Comparison of ENCODE assay signal across 9 cellular contexts in the genomic region with DNA sequence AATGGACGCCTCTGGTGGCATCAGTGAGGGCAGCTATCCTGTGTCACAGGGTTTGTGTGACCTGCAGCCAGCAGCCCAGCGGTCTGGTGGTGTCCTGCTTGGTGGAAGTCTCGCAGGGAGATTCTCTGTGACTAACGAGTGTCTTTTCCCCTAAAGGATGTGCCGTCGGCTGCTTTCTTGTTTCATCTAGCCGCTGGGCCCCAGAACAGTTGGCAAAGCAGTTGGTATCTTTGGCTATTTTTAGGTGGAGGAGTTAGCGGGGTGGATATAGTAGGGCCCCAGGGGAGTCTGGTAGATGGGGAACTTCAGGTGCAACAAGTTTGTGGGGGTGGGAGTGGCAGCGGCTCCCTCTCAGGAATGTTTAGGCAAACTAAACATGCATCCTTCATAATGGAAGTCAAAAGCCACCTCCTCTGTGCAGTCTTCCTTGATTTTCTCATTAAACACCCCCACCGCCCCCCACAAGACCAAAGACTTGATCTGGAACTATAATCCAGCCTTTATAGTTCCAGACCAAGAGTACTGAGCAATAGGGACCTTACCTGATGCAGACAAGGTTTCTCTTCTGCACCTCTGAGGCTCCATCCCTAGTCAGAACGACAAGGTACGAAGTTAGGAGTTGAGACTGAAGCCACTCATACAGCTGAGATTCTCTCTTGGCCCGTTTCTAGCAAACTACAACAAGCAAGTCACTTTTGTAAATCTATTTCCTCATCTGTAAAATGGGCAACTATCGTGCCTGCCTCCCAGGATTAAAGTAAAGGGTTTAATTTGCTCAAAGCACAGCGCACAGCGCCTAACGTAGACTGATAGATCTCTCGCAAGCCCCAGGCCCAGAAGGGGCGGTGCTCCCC. TPM values are rescaled to one million over a fixed set of nuclear protein-coding genes. Genes with fewer than 3 reads are reported as not detected.
A peak's percentile ranks its signal among the peaks of the same experiment; 100 is the strongest.
DNase-seq lines count a peak whose midpoint lies in the region; ATAC-seq, FAIRE-seq and TF ChIP-seq lines count a peak whose summit lies in the region.
"Had no signal": no experiment of that assay in that cellular context is flagged by ENCODE, and none has a peak within 500 bp of the region (broad histone marks: within the 10 kb centered on the region; RNA-seq: fewer than 3 reads in every experiment).

No MANE protein-coding gene starts in this region.

- POLR2A ChIA-PET in GM12878 (lab: Charles Lee): interaction anchor here (1.2 to 2.7 kb wide), 6 partner anchors 14 to 151 kb away, joined by 3 to 13 read pairs (median 6); a partner anchor contains a TSS

- H3K4me2 ChIP-seq in GM12878 (ENCODE audit: control insufficient read depth, insufficient read depth): peak overlapping the region; percentile 77

- H3K36me3 ChIP-seq in right atrium auricular region (no peaks in the 10 kb centered on the region), GM12878 (ENCODE audit: control insufficient read depth in 2 of 2, insufficient read depth in 2 of 2, low read length in 1 of 2) (no peaks in the 10 kb centered on the region), mesodermal cell (ENCODE audit: control insufficient read depth, insufficient read depth, low read length) (no peaks in the 10 kb centered on the region), vagina (no peaks in the 10 kb centered on the region)

- TF ChIP-seq CTCF in right atrium auricular region (IDR thresholded peaks at IDR 0.05): no peak
- no peak for TF ChIP-seq CTCF in GM12878 (IDR thresholded peaks at IDR 0.05 in 2 of 3, conservative IDR thresholded peaks at IDR 0.05 in 1 of 3; ENCODE audit: control insufficient read depth in 2 of 3, extremely low read depth in 1 of 3, insufficient read depth in 1 of 3, low read depth in 3 of 3, low read length in 3 of 3)
- no peak for TF ChIP-seq CTCF in vagina (IDR thresholded peaks at IDR 0.05)

- H3K4me3 ChIP-seq in right atrium auricular region (peak overlapping the region; percentile 56 to 76), GM12878 (peak overlapping the region; percentile 81), mesodermal cell (ENCODE audit: extremely low read depth, insufficient read depth, low read length, poor library complexity, severe bottlenecking) (peak overlapping the region; percentile 59), vagina (peak overlapping the region; percentile 70 to 99)

- CTCF ChIA-PET in GM12878 (lab: Yijun Ruan, JAX): interaction anchor here (0.5 to 4.5 kb wide), 6 partner anchors 13 to 757 kb away, joined by 3 to 46 read pairs (median 8); a partner anchor contains a TSS

- BruUV-seq in GM12878 (replicated peaks; lab: Mats Ljungman, UMichigan): no TSS peak

- H3K27ac ChIP-seq in right atrium auricular region (peak overlapping the region; percentile 79 to 81), GM12878 (ENCODE audit: control insufficient read depth, insufficient read depth) (no peak overlapping the region), mesodermal cell (ENCODE audit: low read depth, low read length, severe bottlenecking) (no peak overlapping the region), vagina (peak overlapping the region; percentile 78)

- RAD21 ChIA-PET in GM12878 (lab: Charles Lee; ENCODE audit: unreplicated experiment): interaction anchor here (1.0 to 1.5 kb wide), 6 partner anchors 13 to 213 kb away, joined by 4 to 16 read pairs (median 6); a partner anchor contains a TSS

- no peak for TF ChIP-seq POLR2A in GM12878 (IDR thresholded peaks at IDR 0.05; ENCODE audit: low read depth, low read length)
- TF ChIP-seq POLR2A in vagina (IDR thresholded peaks at IDR 0.05): no peak

- H2AFZ ChIP-seq in GM12878 (ENCODE audit: control insufficient read depth, low read depth, low read length): peak overlapping the region; percentile 90

- no peaks in the 10 kb centered on the region for H4K20me1 ChIP-seq in GM12878 (ENCODE audit: control insufficient read depth, insufficient read depth)

- 42% methylated on average over 19 of the region's 19 CpGs for WGBS in GM12878 (ENCODE audit: insufficient coverage, insufficient replicate concordance, low lambda C conversion rate, missing lambda C conversion rate)
- WGBS in mesodermal cell (ENCODE audit: insufficient coverage in 2 of 2), 2 experiments: 64 to 69% methylated on average over 16 to 17 of the region's 19 CpGs

- no peaks in the 10 kb centered on the region for H3K9me3 ChIP-seq in right atrium auricular region
- no peaks in the 10 kb centered on the region; the same call in 1 of the 3 replicates for H3K9me3 ChIP-seq in GM12878 (replicated peaks; ENCODE audit: control insufficient read depth, insufficient read depth, low read length)
- peaks cover 11% of the 10 kb centered on the region for H3K9me3 ChIP-seq in mesodermal cell (ENCODE audit: control insufficient read depth, low read length)
- no peaks in the 10 kb centered on the region for H3K9me3 ChIP-seq in vagina

- H3K9ac ChIP-seq in GM12878 (ENCODE audit: control insufficient read depth, insufficient read depth, low read length): no peak overlapping the region; the same call in 1 of the 2 replicates

- H3K79me2 ChIP-seq in GM12878 (ENCODE audit: control insufficient read depth, insufficient read depth, low read length): no peaks in the 10 kb centered on the region

- intact Hi-C loops in cardiac septum (cut with DNase I): no loop called here
- intact Hi-C loops in GM12878 (cut with micrococcal nuclease; ENCODE audit: unreplicated experiment): no loop called here
- intact Hi-C loops in vagina (cut with DNase I): no loop called here

- TF ChIP-seq RAD21 in GM12878 (IDR thresholded peaks at IDR 0.05; ENCODE audit: insufficient read depth, low read depth, low read length): no peak

- H3K27me3 ChIP-seq in right atrium auricular region (no peaks in the 10 kb centered on the region), GM12878 (replicated peaks in 1 of 2; ENCODE audit: control insufficient read depth in 2 of 2, insufficient read depth in 2 of 2, low read length in 1 of 2) (no peaks in the 10 kb centered on the region), vagina (no peaks in the 10 kb centered on the region)

- SMC1A ChIA-PET in GM12878 (lab: Charles Lee; ENCODE audit: uncharacterized antibody, unreplicated experiment): interaction anchor here (0.9 kb wide), 1 partner anchor 27 kb away, joined by 5 read pairs; a partner anchor contains a TSS

- H3K4me1 ChIP-seq in right atrium auricular region: peaks cover 0 to 23% of the 10 kb centered on the region in 2 donors
- H3K4me1 ChIP-seq in GM12878 (ENCODE audit: control insufficient read depth, insufficient read depth, low read length): peaks cover 14% of the 10 kb centered on the region
- peaks cover 8% of the 10 kb centered on the region for H3K4me1 ChIP-seq in mesodermal cell (ENCODE audit: control insufficient read depth, insufficient read depth, low read length, poor library complexity, severe bottlenecking)
- peaks cover 27% of the 10 kb centered on the region for H3K4me1 ChIP-seq in vagina

- in situ Hi-C loops in GM12878 (cut with MboI): no loop called here

- DNase-seq in right atrium auricular region (ENCODE audit: low spot score): no peak
- no peak for DNase-seq in cardiac septum (ENCODE audit: low spot score)
- no peak for DNase-seq in GM12878 (ENCODE audit: low read depth, low spot score)
- DNase-seq in vagina (ENCODE audit: extremely low spot score in 2 of 2): peak in 1 of 2 donors; percentile 82
- no peak for DNase-seq in AG20443 (ENCODE audit: low spot score)
- no peak for DNase-seq in superior temporal gyrus (ENCODE audit: extremely low spot score)

- ATAC-seq in GM12878: peak; percentile 15
- no peak for ATAC-seq in GM21786 (IDR thresholded peaks at IDR 0.05; ENCODE audit: unreplicated experiment)

- no peak for TF ChIP-seq EP300 in GM12878 (IDR thresholded peaks at IDR 0.05; ENCODE audit: borderline replicate concordance in 1 of 2, control insufficient read depth in 1 of 2, low read depth in 2 of 2, low read length in 2 of 2)

- no peak for FAIRE-seq in GM12878 (lab: Jason Lieb, UNC)

RNA-seq across cellular contexts. Expression of a gene that starts 1.1 kb away (rescaled TPM):
- total RNA-seq in right atrium auricular region (10 to 100 TPM; 12.7 to 20.7 TPM), cardiac septum (7.7 TPM), GM12878 (2014; rRNA removed) (0.98 and 1.1 TPM in 2 replicates), GM12878 (2014; rRNA removed; fragmentation: Illumina TruSeq; extraction: Trizol) (0.54 and 0.97 TPM in 2 replicates), GM12878 (2021) (1.5 and 1.8 TPM in 2 replicates), vagina (21.6 TPM)
- 28.8 and 30.6 TPM in 2 replicates for total RNA-seq in GM12878 (2013; cell fraction: nucleolus; rRNA removed)
- 0.49 TPM for polyA plus RNA-seq in GM12878 (2011; ENCODE audit: low read depth)
- polyA plus RNA-seq in GM12878 (2011; rRNA removed) (0.66 and 1.0 TPM in 2 replicates), GM12878 (2014; fragmentation: Illumina TruSeq; extraction: Trizol) (0.21 and 0.29 TPM in 2 replicates), GM12878 (2014; fragmentation: Nextera tagmentation; extraction: Ambion mirVana) (under 1 TPM; 0.14 to 0.20 TPM), GM12878 (2014; rRNA removed) (0.86 and 1.1 TPM in 2 replicates), GM12878 (2016; fragmentation: Nextera tagmentation; extraction: Ambion mirVana) (under 1 TPM; 0.53 to 0.78 TPM)
- polyA plus RNA-seq in GM12878 (2011; cell fraction: cytosol; rRNA removed): 1.4 and 1.7 TPM in 2 replicates
- polyA plus RNA-seq in GM12878 (2011; cell fraction: nucleus; rRNA removed): 2.5 and 3.1 TPM in 2 replicates
- polyA plus RNA-seq in GM12878 (2012): 1.6 and 1.7 TPM in 2 replicates
- 1.8 and 3.2 TPM in 2 replicates for polyA minus RNA-seq in GM12878 (2011; rRNA and poly(A)+ RNA removed)
- polyA minus RNA-seq in GM12878 (2011; cell fraction: cytosol; rRNA and poly(A)+ RNA removed): 0.52 and 0.80 TPM in 2 replicates
- polyA minus RNA-seq in GM12878 (2011; cell fraction: nucleus; rRNA and poly(A)+ RNA removed): 3.7 and 4.9 TPM in 2 replicates
- 3.6 TPM for polyA plus RNA-seq in mesodermal cell (2013, experiment 1 of 2)
- 4.0 TPM for polyA plus RNA-seq in mesodermal cell (2013, experiment 2 of 2)

RNA-seq across cellular contexts. Expression of a gene that starts 14.6 kb away (rescaled TPM):
- 10 to 100 TPM in 1 of 2 donors, 1 to 10 TPM in 1; 8.2 to 11.1 TPM for total RNA-seq in right atrium auricular region
- total RNA-seq in cardiac septum: 13.2 TPM
- total RNA-seq in GM12878 (2013; cell fraction: nucleolus; rRNA removed): 39.3 and 49.1 TPM in 2 replicates
- total RNA-seq in GM12878 (2014; rRNA removed): 114 and 117 TPM in 2 replicates
- 44.6 and 47.9 TPM in 2 replicates for total RNA-seq in GM12878 (2014; rRNA removed; fragmentation: Illumina TruSeq; extraction: Trizol)
- 86.4 and 102 TPM in 2 replicates for total RNA-seq in GM12878 (2021)
- 14.1 TPM for polyA plus RNA-seq in GM12878 (2011; ENCODE audit: low read depth)
- 34.9 and 73.1 TPM in 2 replicates for polyA plus RNA-seq in GM12878 (2011; rRNA removed)
- polyA plus RNA-seq in GM12878 (2011; cell fraction: cytosol; rRNA removed): 68.1 and 103 TPM in 2 replicates
- 162 and 230 TPM in 2 replicates for polyA plus RNA-seq in GM12878 (2011; cell fraction: nucleus; rRNA removed)
- 37.5 and 47.0 TPM in 2 replicates for polyA plus RNA-seq in GM12878 (2012)
- 33.5 and 51.2 TPM in 2 replicates for polyA plus RNA-seq in GM12878 (2014; fragmentation: Illumina TruSeq; extraction: Trizol)
- polyA plus RNA-seq in GM12878 (2014; fragmentation: Nextera tagmentation; extraction: Ambion mirVana): 1 to 10 TPM; 6.0 to 6.3 TPM
- polyA plus RNA-seq in GM12878 (2014; rRNA removed): 79.7 and 83.1 TPM in 2 replicates
- polyA plus RNA-seq in GM12878 (2016; fragmentation: Nextera tagmentation; extraction: Ambion mirVana): 10 to 100 TPM; 85.6 to 95.7 TPM
- 107 and 194 TPM in 2 replicates for polyA minus RNA-seq in GM12878 (2011; rRNA and poly(A)+ RNA removed)
- 88.1 and 98.5 TPM in 2 replicates for polyA minus RNA-seq in GM12878 (2011; cell fraction: cytosol; rRNA and poly(A)+ RNA removed)
- polyA minus RNA-seq in GM12878 (2011; cell fraction: nucleus; rRNA and poly(A)+ RNA removed): 75.1 and 117 TPM in 2 replicates
- 30.5 TPM for polyA plus RNA-seq in mesodermal cell (2013, experiment 1 of 2)
- polyA plus RNA-seq in mesodermal cell (2013, experiment 2 of 2): 31.6 TPM
- total RNA-seq in vagina: 10.8 TPM

RNA-seq across cellular contexts. Expression of a gene that starts 26.9 kb away (rescaled TPM):
- total RNA-seq in right atrium auricular region: 10 to 100 TPM; 33.1 to 54.4 TPM
- total RNA-seq in cardiac septum: 40.3 TPM
- 7.5 and 9.0 TPM in 2 replicates for total RNA-seq in GM12878 (2013; cell fraction: nucleolus; rRNA removed)
- total RNA-seq in GM12878 (2014; rRNA removed): 109 and 114 TPM in 2 replicates
- 62.0 and 76.2 TPM in 2 replicates for total RNA-seq in GM12878 (2014; rRNA removed; fragmentation: Illumina TruSeq; extraction: Trizol)
- total RNA-seq in GM12878 (2021): 110 and 115 TPM in 2 replicates
- 76.1 TPM for polyA plus RNA-seq in GM12878 (2011; ENCODE audit: low read depth)
- polyA plus RNA-seq in GM12878 (2011; rRNA removed): 95.8 and 108 TPM in 2 replicates
- polyA plus RNA-seq in GM12878 (2011; cell fraction: cytosol; rRNA removed): 114 and 125 TPM in 2 replicates
- polyA plus RNA-seq in GM12878 (2011; cell fraction: nucleus; rRNA removed): 57.9 and 60.2 TPM in 2 replicates
- 79.6 and 82.2 TPM in 2 replicates for polyA plus RNA-seq in GM12878 (2012)
- 61.9 and 87.0 TPM in 2 replicates for polyA plus RNA-seq in GM12878 (2014; fragmentation: Illumina TruSeq; extraction: Trizol)
- 10 to 100 TPM; 43.5 to 80.9 TPM for polyA plus RNA-seq in GM12878 (2014; fragmentation: Nextera tagmentation; extraction: Ambion mirVana)
- 161 and 178 TPM in 2 replicates for polyA plus RNA-seq in GM12878 (2014; rRNA removed)
- polyA plus RNA-seq in GM12878 (2016; fragmentation: Nextera tagmentation; extraction: Ambion mirVana): 100 to 1,000 TPM; 242 to 248 TPM
- polyA minus RNA-seq in GM12878 (2011; rRNA and poly(A)+ RNA removed): 30.4 and 48.3 TPM in 2 replicates
- 11.4 and 15.9 TPM in 2 replicates for polyA minus RNA-seq in GM12878 (2011; cell fraction: cytosol; rRNA and poly(A)+ RNA removed)
- 3.3 and 3.5 TPM in 2 replicates for polyA minus RNA-seq in GM12878 (2011; cell fraction: nucleus; rRNA and poly(A)+ RNA removed)
- polyA plus RNA-seq in mesodermal cell (2013, experiment 1 of 2): 62.9 TPM
- polyA plus RNA-seq in mesodermal cell (2013, experiment 2 of 2): 55.4 TPM
- total RNA-seq in vagina: 49.4 TPM

RNA-seq across cellular contexts. Expression of a gene that starts 44.8 kb away (rescaled TPM):
- total RNA-seq in right atrium auricular region (under 1 TPM in 1 of 2 donors, not detected in 1; 0.19 TPM), cardiac septum (not detected), GM12878 (2014; rRNA removed) (0.06 TPM in 1 of 2 replicates, not detected in the other), GM12878 (2014; rRNA removed; fragmentation: Illumina TruSeq; extraction: Trizol) (not detected in 2 replicates), GM12878 (2021) (not detected in 2 replicates), vagina (not detected)
- not detected in 2 replicates for total RNA-seq in GM12878 (2013; cell fraction: nucleolus; rRNA removed)
- polyA plus RNA-seq in GM12878 (2011; ENCODE audit: low read depth): not detected
- polyA plus RNA-seq in GM12878 (2011; rRNA removed) (0.03 TPM in 1 of 2 replicates, not detected in the other), GM12878 (2014; fragmentation: Illumina TruSeq; extraction: Trizol) (not detected in 2 replicates), GM12878 (2014; fragmentation: Nextera tagmentation; extraction: Ambion mirVana) (not detected), GM12878 (2014; rRNA removed) (0.14 and 0.18 TPM in 2 replicates), GM12878 (2016; fragmentation: Nextera tagmentation; extraction: Ambion mirVana) (not detected)
- not detected in 2 replicates for polyA plus RNA-seq in GM12878 (2011; cell fraction: cytosol; rRNA removed)
- polyA plus RNA-seq in GM12878 (2011; cell fraction: nucleus; rRNA removed): 0.04 and 0.06 TPM in 2 replicates
- polyA plus RNA-seq in GM12878 (2012): 0.04 and 0.18 TPM in 2 replicates
- not detected in 2 replicates for polyA minus RNA-seq in GM12878 (2011; rRNA and poly(A)+ RNA removed)
- not detected in 2 replicates for polyA minus RNA-seq in GM12878 (2011; cell fraction: cytosol; rRNA and poly(A)+ RNA removed)
- not detected in 2 replicates for polyA minus RNA-seq in GM12878 (2011; cell fraction: nucleus; rRNA and poly(A)+ RNA removed)
- 0.18 TPM for polyA plus RNA-seq in mesodermal cell (2013, experiment 1 of 2)
- polyA plus RNA-seq in mesodermal cell (2013, experiment 2 of 2): 0.86 TPM
- total RNA-seq: NCI-H460 had no signal

RNA-seq across cellular contexts. Expression of a gene that starts 44.8 kb away (rescaled TPM):
- total RNA-seq in right atrium auricular region: 10 to 100 TPM; 37.0 to 38.7 TPM
- 19.5 TPM for total RNA-seq in cardiac septum
- total RNA-seq in GM12878 (2013; cell fraction: nucleolus; rRNA removed): 122 and 129 TPM in 2 replicates
- 9.0 and 10.7 TPM in 2 replicates for total RNA-seq in GM12878 (2014; rRNA removed)
- total RNA-seq in GM12878 (2014; rRNA removed; fragmentation: Illumina TruSeq; extraction: Trizol): 6.5 TPM in 2 replicates
- 9.9 and 13.1 TPM in 2 replicates for total RNA-seq in GM12878 (2021)
- 7.0 TPM for polyA plus RNA-seq in GM12878 (2011; ENCODE audit: low read depth)
- 9.1 and 12.1 TPM in 2 replicates for polyA plus RNA-seq in GM12878 (2011; rRNA removed)
- 14.0 and 15.0 TPM in 2 replicates for polyA plus RNA-seq in GM12878 (2011; cell fraction: cytosol; rRNA removed)
- 48.4 and 50.1 TPM in 2 replicates for polyA plus RNA-seq in GM12878 (2011; cell fraction: nucleus; rRNA removed)
- 8.3 and 10.4 TPM in 2 replicates for polyA plus RNA-seq in GM12878 (2012)
- polyA plus RNA-seq in GM12878 (2014; fragmentation: Illumina TruSeq; extraction: Trizol): 7.0 and 9.0 TPM in 2 replicates
- 1 to 10 TPM; 2.5 to 3.1 TPM for polyA plus RNA-seq in GM12878 (2014; fragmentation: Nextera tagmentation; extraction: Ambion mirVana)
- polyA plus RNA-seq in GM12878 (2014; rRNA removed): 12.9 and 14.7 TPM in 2 replicates
- polyA plus RNA-seq in GM12878 (2016; fragmentation: Nextera tagmentation; extraction: Ambion mirVana): 1 to 10 TPM; 6.7 to 8.3 TPM
- 15.5 and 21.1 TPM in 2 replicates for polyA minus RNA-seq in GM12878 (2011; rRNA and poly(A)+ RNA removed)
- 5.2 and 7.0 TPM in 2 replicates for polyA minus RNA-seq in GM12878 (2011; cell fraction: cytosol; rRNA and poly(A)+ RNA removed)
- polyA minus RNA-seq in GM12878 (2011; cell fraction: nucleus; rRNA and poly(A)+ RNA removed): 20.2 and 27.0 TPM in 2 replicates
- polyA plus RNA-seq in mesodermal cell (2013, experiment 1 of 2): 20.1 TPM
- 23.2 TPM for polyA plus RNA-seq in mesodermal cell (2013, experiment 2 of 2)
- total RNA-seq in vagina: 53.8 TPM

Comparison
In these comparisons a context has a peak if more than half of its experiments do, and no peak if none do; other contexts are left out.
1. H3K27ac ChIP-seq: peak in right atrium auricular region (2 of 2) and vagina (single experiment); none in GM12878 (single experiment) and mesodermal cell (single experiment).
2. Peak in every context shown above with its lines, with median percentiles within 50 percentile points of each other: H3K4me3 ChIP-seq.